1 cellular context compared by ENCODE assay signal in genomic region chr17:50890675-50891516, GRCh38.
TF ChIP-seq lines count a peak whose summit lies in the region.

No MANE protein-coding gene starts in this region.

TF ChIP-seq in A549, 52 proteins besides CTCF, POLR2A, EP300 and RAD21 (continued from another document):
- TF ChIP-seq USF2 (IDR thresholded peaks at IDR 0.05) = no peak
- no peak for TF ChIP-seq HDAC2 (IDR thresholded peaks at IDR 0.05)
- no peak for TF ChIP-seq FOSL2 (IDR thresholded peaks at IDR 0.05)
- peak; percentile 77 for TF ChIP-seq FOSL2 (CRISPR knock-in tag; IDR thresholded peaks at IDR 0.05)
- TF ChIP-seq GATA3 (IDR thresholded peaks at IDR 0.05; ENCODE audit: borderline replicate concordance) = peak; percentile 46; the same call in 1 of the 2 replicates
- TF ChIP-seq HOXB13 (CRISPR knock-in tag; IDR thresholded peaks at IDR 0.05; ENCODE audit: low read depth) = no peak
- no peak for TF ChIP-seq HEYL (CRISPR knock-in tag; IDR thresholded peaks at IDR 0.05)
- no peak for TF ChIP-seq ZC3H11A (IDR thresholded peaks at IDR 0.05)
- peak; percentile 47; the same call in 1 of the 2 replicates for TF ChIP-seq MAX (IDR thresholded peaks at IDR 0.05)
- TF ChIP-seq RFX5 (IDR thresholded peaks at IDR 0.05) = no peak
- TF ChIP-seq JUNB (IDR thresholded peaks at IDR 0.05) = peak; percentile 21; the same call in 1 of the 2 replicates
- no peak for TF ChIP-seq CBX8 (IDR thresholded peaks at IDR 0.05)
- TF ChIP-seq HES2 (IDR thresholded peaks at IDR 0.05) = no peak
- no peak for TF ChIP-seq FOSB (CRISPR knock-in tag; IDR thresholded peaks at IDR 0.05)
- TF ChIP-seq E2F6 (IDR thresholded peaks at IDR 0.05; ENCODE audit: borderline replicate concordance, low read depth) = no peak
- no peak for TF ChIP-seq ZSCAN20 (CRISPR knock-in tag; IDR thresholded peaks at IDR 0.05)
- TF ChIP-seq RCOR1 (IDR thresholded peaks at IDR 0.05; ENCODE audit: low read depth, low read length) = no peak
